ENCODE assay signal across 18 cellular contexts in the genomic region with DNA sequence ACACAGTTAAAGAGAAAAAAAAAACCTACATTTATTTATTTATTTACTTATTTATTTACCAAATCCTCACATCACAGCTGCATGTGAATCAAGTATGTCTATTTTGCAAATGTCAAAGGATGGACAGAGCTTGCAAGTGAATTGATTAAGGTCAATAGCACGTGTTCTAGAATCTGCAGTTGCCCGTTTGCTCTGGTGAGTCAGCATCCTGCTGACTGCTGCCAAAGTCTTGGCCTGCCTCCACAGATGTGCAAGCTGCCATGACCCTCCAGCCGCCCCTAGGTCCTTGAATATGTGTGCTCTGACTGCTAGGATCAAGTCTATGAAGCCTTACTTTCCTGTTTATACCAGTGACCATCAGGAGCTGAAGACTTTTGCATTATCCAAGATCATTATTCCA.
DNase-seq lines count a peak whose midpoint lies in the region; ATAC-seq, FAIRE-seq and TF ChIP-seq lines count a peak whose summit lies in the region.
"Had no signal": no experiment of that assay in that cellular context is flagged by ENCODE, and none has a peak within 500 bp of the region (broad histone marks: within the 10 kb centered on the region; RNA-seq: fewer than 3 reads in every experiment).

No MANE protein-coding gene starts in this region.

- 0 to 1% methylated on average over 3 of the region's 3 CpGs for WGBS in GM23248 (ENCODE audit: low coverage in 1 of 2, low lambda C conversion rate in 2 of 2, missing lambda C conversion rate in 2 of 2), 2 experiments
- under 1% methylated on average over 3 of the region's 3 CpGs for WGBS in K562 (ENCODE audit: insufficient coverage, low coverage, missing lambda C conversion rate)
- WGBS in transverse colon (ENCODE audit: low coverage in 1 of 2), 2 donors: 0 to 31% methylated on average over 1 to 3 of the region's 3 CpGs

- POLR2A ChIA-PET in K562 (lab: Yijun Ruan, JAX): interaction anchor here (0.6 kb wide), 2 partner anchors 319 to 879 kb away, joined by 3 to 4 read pairs; no protein-coding TSS in a partner anchor
- POLR2A ChIA-PET in activated CD8-positive, alpha-beta T cell treated with anti-CD3 and anti-CD28 coated beads, Interleukin-2, amount 10 ng/mL, durations not matched to agents 7 days and 5 days (lab: Charles Lee): no interaction called here
- POLR2A ChIA-PET in activated CD4-positive, alpha-beta memory T cell treated with anti-CD3 and anti-CD28 coated beads for 36 hours (lab: Charles Lee): no interaction called here

- TF ChIP-seq EP300 in K562 (IDR thresholded peaks at IDR 0.05; ENCODE audit: low read length): no peak
- TF ChIP-seq EP300 in transverse colon (IDR thresholded peaks at IDR 0.05; ENCODE audit: low read depth): no peak

- H2AFZ ChIP-seq in GM23248 (no peak overlapping the region), K562 (ENCODE audit: low read depth, low read length) (no peak overlapping the region)
- H2AFZ ChIP-seq: hepatocyte had no signal

- CTCF ChIA-PET in K562 (lab: Yijun Ruan, JAX; ENCODE audit: low intra/inter-chr PET ratio): no interaction called here
- CTCF ChIA-PET in activated CD8-positive, alpha-beta T cell treated with anti-CD3 and anti-CD28 coated beads, Interleukin-2, amount 10 ng/mL, durations not matched to agents 7 days and 5 days (lab: Charles Lee): no interaction called here
- CTCF ChIA-PET in activated CD4-positive, alpha-beta memory T cell treated with anti-CD3 and anti-CD28 coated beads for 36 hours (lab: Charles Lee): interaction anchor here (1.2 kb wide), 1 partner anchor 85 kb away, joined by 4 read pairs; no protein-coding TSS in a partner anchor

- no peak overlapping the region for H3K9ac ChIP-seq in GM23248
- no peak overlapping the region for H3K9ac ChIP-seq in K562 (ENCODE audit: insufficient read depth in 1 of 2, low read depth in 2 of 2, low read length in 2 of 2)

- no peak overlapping the region for H3K27ac Mint-ChIP-seq in activated CD8-positive, alpha-beta T cell treated with anti-CD3 and anti-CD28 coated beads, Interleukin-2, amount 10 ng/mL, durations not matched to agents 7 days and 5 days
- no peak overlapping the region for H3K27ac Mint-ChIP-seq in activated CD4-positive, alpha-beta memory T cell treated with anti-CD3 and anti-CD28 coated beads for 36 hours

- TF ChIP-seq CTCF in K562 (IDR thresholded peaks at IDR 0.05 in 2 of 3, conservative IDR thresholded peaks at IDR 0.05 in 1 of 3; ENCODE audit: insufficient read depth in 2 of 3, low read depth in 1 of 3, low read length in 3 of 3) (no peak), transverse colon (IDR thresholded peaks at IDR 0.05) (no peak)

- in situ Hi-C loops in GM23248 (cut with MboI) (no loop called here), K562 (cut with MboI) (no loop called here), transverse colon (cut with MboI; ENCODE audit: low pct_ligation_motif_present in 1 of 4, low pct_unique_long_range_greater_than_20kb in 1 of 4, low sequenced_read_pairs in 3 of 4) (loop anchor here in 1 of 4 donors (25.0 kb wide), 1 partner anchor 332 kb away; a partner anchor contains a TSS)

- H3K36me3 ChIP-seq in GM23248 (ENCODE audit: low read depth) (no peaks in the 10 kb centered on the region), MG63 (no peaks in the 10 kb centered on the region), K562 (ENCODE audit: control insufficient read depth, insufficient read depth, low read length) (no peaks in the 10 kb centered on the region), transverse colon (no peaks in the 10 kb centered on the region)
- H3K36me3 ChIP-seq: uterus had no signal

- DNase-seq in GM23248 (peak; percentile 4), MG63 (peak; percentile 74), K562 (ENCODE audit: extremely low read depth in 1 of 4, low spot score in 3 of 4) (peak in 1 of 4 experiments; percentile 20), kidney glomerular epithelial cell (lab: John Stamatoyannopoulos, UW) (peak; percentile 7), transverse colon (no peak)
- DNase-seq in activated CD4-positive, alpha-beta T cell treated with anti-CD3 and anti-CD28 coated beads for 1 hour: no peak
- DNase-seq in activated CD8-positive, alpha-beta T cell treated with anti-CD3 and anti-CD28 coated beads, Interleukin-2, amount 10 ng/mL, durations not matched to agents 7 days and 5 days: no peak
- DNase-seq in activated CD4-positive, alpha-beta memory T cell treated with anti-CD3 and anti-CD28 coated beads for 36 hours: no peak
- DNase-seq: caudate nucleus; EL; NCI-H1417; NCI-H524; stimulated activated naive CD4-positive, alpha-beta T cell treated with Interleukin-2 at 50 U/mL for 16 hours; uterus had no signal

- H3K27me3 ChIP-seq in GM23248 (replicated peaks; ENCODE audit: insufficient read depth) (no peaks in the 10 kb centered on the region), MG63 (no peaks in the 10 kb centered on the region), K562 (ENCODE audit: control insufficient read depth in 2 of 2, insufficient read depth in 2 of 2, low read length in 2 of 2) (no peaks in the 10 kb centered on the region), transverse colon (no peaks in the 10 kb centered on the region)
- H3K27me3 ChIP-seq: hepatocyte, uterus had no signal

- H3K4me1 ChIP-seq in GM23248 (ENCODE audit: insufficient read depth) (no peaks in the 10 kb centered on the region), K562 (replicated peaks in 1 of 2; ENCODE audit: control insufficient read depth in 2 of 2, insufficient read depth in 2 of 2, low read length in 2 of 2) (no peaks in the 10 kb centered on the region), transverse colon (peaks cover 0 to 3% (median 0%) of the 10 kb centered on the region in 4 donors)
- H3K4me1 ChIP-seq: uterus had no signal

- no peak overlapping the region for H3K4me3 ChIP-seq in GM23248
- no peak overlapping the region for H3K4me3 ChIP-seq in MG63
- no peak overlapping the region for H3K4me3 ChIP-seq in K562
- no peak overlapping the region for H3K4me3 ChIP-seq in transverse colon
- H3K4me3 ChIP-seq: GM12878, hepatocyte, uterus had no signal

- no peak for FAIRE-seq in K562 (lab: Jason Lieb, UNC)
- FAIRE-seq: GM12878 had no signal

- H3K27ac ChIP-seq in GM23248 (no peak overlapping the region), K562 (ENCODE audit: extremely low read depth, low read depth, low read length) (no peak overlapping the region), transverse colon (no peak overlapping the region)
- H3K27ac ChIP-seq: epithelial cell of prostate, hepatocyte, uterus had no signal

- H3K9me2 ChIP-seq in GM23248 (ENCODE audit: insufficient read depth): no peaks in the 10 kb centered on the region

- no peak for TF ChIP-seq RAD21 in K562 (CRISPR knock-in tag; conservative IDR thresholded peaks at IDR 0.05 in 1 of 2, IDR thresholded peaks at IDR 0.05 in 1 of 2)

- BruUV-seq in K562 (replicated peaks; lab: Mats Ljungman, UMichigan): no TSS peak

- no peaks in the 10 kb centered on the region for H3F3A ChIP-seq in GM23248 (ENCODE audit: insufficient read depth)

- no peaks in the 10 kb centered on the region for H3K36me3 Mint-ChIP-seq in activated CD8-positive, alpha-beta T cell treated with anti-CD3 and anti-CD28 coated beads, Interleukin-2, amount 10 ng/mL, durations not matched to agents 7 days and 5 days (ENCODE audit: low read depth)
- H3K36me3 Mint-ChIP-seq in activated CD4-positive, alpha-beta memory T cell treated with anti-CD3 and anti-CD28 coated beads for 36 hours: no peaks in the 10 kb centered on the region

- TF ChIP-seq POLR2A in K562 (conservative IDR thresholded peaks at IDR 0.05) (no peak), transverse colon (IDR thresholded peaks at IDR 0.05) (no peak)

- H3K4me2 ChIP-seq in GM23248 (ENCODE audit: unreplicated experiment) (no peak overlapping the region), K562 (ENCODE audit: insufficient read depth, low read length) (no peak overlapping the region)
- H3K4me2 ChIP-seq: hepatocyte had no signal

- no peak overlapping the region for H3K4me3 Mint-ChIP-seq in activated CD8-positive, alpha-beta T cell treated with anti-CD3 and anti-CD28 coated beads, Interleukin-2, amount 10 ng/mL, durations not matched to agents 7 days and 5 days
- H3K4me3 Mint-ChIP-seq in activated CD4-positive, alpha-beta memory T cell treated with anti-CD3 and anti-CD28 coated beads for 36 hours: no peak overlapping the region
- H3K4me3 Mint-ChIP-seq: neural crest cell had no signal

- no peaks in the 10 kb centered on the region for H3K27me3 Mint-ChIP-seq in activated CD8-positive, alpha-beta T cell treated with anti-CD3 and anti-CD28 coated beads, Interleukin-2, amount 10 ng/mL, durations not matched to agents 7 days and 5 days (ENCODE audit: low read depth)
- H3K27me3 Mint-ChIP-seq in activated CD4-positive, alpha-beta memory T cell treated with anti-CD3 and anti-CD28 coated beads for 36 hours: no peaks in the 10 kb centered on the region

- H3K79me2 ChIP-seq in GM23248 (ENCODE audit: insufficient read depth) (no peaks in the 10 kb centered on the region), K562 (ENCODE audit: control insufficient read depth, insufficient read depth, low read length) (no peaks in the 10 kb centered on the region)
- H3K79me2 ChIP-seq: hepatocyte had no signal

- no peaks in the 10 kb centered on the region for H4K20me1 ChIP-seq in GM23248 (ENCODE audit: insufficient read depth)
- H4K20me1 ChIP-seq in K562 (replicated peaks; ENCODE audit: control insufficient read depth, insufficient read depth, low read length): no peaks in the 10 kb centered on the region

- H3K4me1 Mint-ChIP-seq in activated CD8-positive, alpha-beta T cell treated with anti-CD3 and anti-CD28 coated beads, Interleukin-2, amount 10 ng/mL, durations not matched to agents 7 days and 5 days (ENCODE audit: low read depth): no peaks in the 10 kb centered on the region
- no peaks in the 10 kb centered on the region for H3K4me1 Mint-ChIP-seq in activated CD4-positive, alpha-beta memory T cell treated with anti-CD3 and anti-CD28 coated beads for 36 hours (ENCODE audit: low read depth)

- no peak for ATAC-seq in K562
- ATAC-seq in activated CD8-positive, alpha-beta T cell treated with anti-CD3 and anti-CD28 coated beads, Interleukin-2, amount 10 ng/mL, durations not matched to agents 7 days and 5 days: no peak
- ATAC-seq: GM12878 had no signal

- H3K9me1 ChIP-seq in K562 (ENCODE audit: control insufficient read depth, insufficient read depth, low read length): no peaks in the 10 kb centered on the region

- H3K9me3 ChIP-seq in GM23248 (ENCODE audit: low read depth) (no peaks in the 10 kb centered on the region), MG63 (no peaks in the 10 kb centered on the region), K562 (replicated peaks; ENCODE audit: control insufficient read depth, insufficient read depth, low read depth, low read length) (no peaks in the 10 kb centered on the region), transverse colon (no peaks in the 10 kb centered on the region)
- H3K9me3 ChIP-seq: uterus had no signal

- intact Hi-C loops in K562 (cut with micrococcal nuclease) (no loop called here), transverse colon (cut with DNase I; ENCODE audit: low total_unique reads) (no loop called here)
- intact Hi-C loops in activated CD4-positive, alpha-beta memory T cell treated with anti-CD3 and anti-CD28 coated beads for 36 hours (cut with micrococcal nuclease): no loop called here

- no peaks in the 10 kb centered on the region for H3K9me3 Mint-ChIP-seq in activated CD8-positive, alpha-beta T cell treated with anti-CD3 and anti-CD28 coated beads, Interleukin-2, amount 10 ng/mL, durations not matched to agents 7 days and 5 days (ENCODE audit: insufficient read depth)
- no peaks in the 10 kb centered on the region for H3K9me3 Mint-ChIP-seq in activated CD4-positive, alpha-beta memory T cell treated with anti-CD3 and anti-CD28 coated beads for 36 hours
- H3K9me3 Mint-ChIP-seq: neural crest cell had no signal

Comparison
In these comparisons a context has a peak if more than half of its experiments do, and no peak if none do; other contexts are left out.
1. DNase-seq: peak in GM23248 (single experiment), MG63 (single experiment) and kidney glomerular epithelial cell (single experiment); none in activated CD4-positive, alpha-beta T cell treated with anti-CD3 and anti-CD28 coated beads for 1 hour (single experiment), activated CD8-positive, alpha-beta T cell treated with anti-CD3 and anti-CD28 coated beads, Interleukin-2, amount 10 ng/mL, durations not matched to agents 7 days and 5 days (single experiment), transverse colon (single experiment) and activated CD4-positive, alpha-beta memory T cell treated with anti-CD3 and anti-CD28 coated beads for 36 hours (single experiment).